8 cellular contexts compared by ENCODE assay signal in the genomic region with DNA sequence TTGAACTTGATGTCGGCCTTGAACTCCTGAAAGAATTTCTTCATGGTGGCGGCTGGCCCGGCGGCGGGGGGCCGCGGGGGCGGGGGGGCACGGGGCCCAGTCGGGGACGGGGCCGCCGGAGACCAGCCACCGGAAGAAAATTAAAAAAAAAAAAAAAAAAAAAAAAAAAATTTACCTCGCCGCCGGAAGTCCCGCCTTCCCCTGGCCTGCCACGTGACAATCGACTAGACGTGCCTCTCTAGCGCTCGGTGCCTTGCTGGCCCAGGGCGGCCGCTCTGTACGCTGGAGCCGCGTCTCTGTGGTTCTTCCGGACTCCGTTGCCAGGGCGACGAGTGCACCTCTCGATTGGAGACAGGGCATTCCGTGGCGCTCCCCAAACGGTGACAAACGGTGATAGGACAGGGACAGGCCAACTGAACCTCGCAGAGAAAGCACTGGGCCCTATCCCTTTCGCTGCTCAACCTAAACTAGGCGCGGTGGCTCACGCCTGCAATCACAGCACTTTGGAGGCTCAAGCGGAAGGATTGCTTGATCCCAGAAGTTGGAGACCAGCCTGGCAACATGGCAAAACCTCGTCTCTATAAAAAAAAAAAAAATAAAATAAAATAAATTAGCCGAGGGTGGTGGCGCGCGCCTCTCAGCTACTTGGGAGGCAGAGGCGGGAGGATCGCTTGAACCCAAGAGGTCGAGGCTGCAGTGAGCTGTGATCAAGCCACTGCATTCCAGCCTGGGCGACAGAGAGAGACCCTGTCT. TPM values are rescaled to one million over a fixed set of nuclear protein-coding genes. Genes with fewer than 3 reads are reported as not detected.
DNase-seq lines count a peak whose midpoint lies in the region; ATAC-seq and TF ChIP-seq lines count a peak whose summit lies in the region.

Gene UBXN6 (minus strand): TSS at position 141 of the 753 bp plus-strand sequence. CDS start 97 bp downstream, at position 44.

- peaks cover 12% of the 10 kb centered on the region for H3K4me1 Mint-ChIP-seq in activated T-helper 2 cell treated with anti-CD3 and anti-CD28 coated beads, Interferon-gamma antibody, Interleukin-2, Interleukin-4, amounts not matched to agents 10 μg/mL and 5 μg/mL and 100 μg/mL, durations not matched to agents 14 hours and 24 hours and 36 hours (ENCODE audit: low read depth)
- peaks cover 10 to 28% of the 10 kb centered on the region in 2 donors for H3K4me1 Mint-ChIP-seq in natural killer cell

- TF ChIP-seq CTCF in DND-41 (IDR thresholded peaks at IDR 0.05; ENCODE audit: borderline replicate concordance, extremely low read depth, low read length, poor library complexity, severe bottlenecking) (no peak), RWPE2 (IDR thresholded peaks at IDR 0.05; ENCODE audit: poor library complexity, severe bottlenecking) (no peak), natural killer cell (IDR thresholded peaks at IDR 0.05) (no peak)

- peak within 1 kb of the TSS; percentile 81 for H2AFZ ChIP-seq in DND-41 (ENCODE audit: low read depth, low read length)

- H4K20me1 ChIP-seq in DND-41 (ENCODE audit: insufficient read depth, low read length): peaks cover 41% of the 10 kb centered on the region

- H3K4me2 ChIP-seq in DND-41 (ENCODE audit: insufficient read depth, low read length): peak within 1 kb of the TSS; percentile 79

- H3K27me3 ChIP-seq in DND-41 (ENCODE audit: insufficient read depth, low read length, poor library complexity) (no peaks in the 10 kb centered on the region), RWPE2 (ENCODE audit: insufficient read depth, poor library complexity, severe bottlenecking) (no peaks in the 10 kb centered on the region)

- H3K9me3 Mint-ChIP-seq in activated T-helper 2 cell treated with anti-CD3 and anti-CD28 coated beads, Interferon-gamma antibody, Interleukin-2, Interleukin-4, amounts not matched to agents 10 μg/mL and 5 μg/mL and 100 μg/mL, durations not matched to agents 14 hours and 24 hours and 36 hours: no peaks in the 10 kb centered on the region
- H3K9me3 Mint-ChIP-seq in natural killer cell: no peaks in the 10 kb centered on the region

- H3K9ac ChIP-seq in DND-41 (ENCODE audit: low read depth, low read length): peak within 1 kb of the TSS; percentile 71

- H3K36me3 Mint-ChIP-seq in activated T-helper 2 cell treated with anti-CD3 and anti-CD28 coated beads, Interferon-gamma antibody, Interleukin-2, Interleukin-4, amounts not matched to agents 10 μg/mL and 5 μg/mL and 100 μg/mL, durations not matched to agents 14 hours and 24 hours and 36 hours (ENCODE audit: low read depth): no peaks in the 10 kb centered on the region
- no peaks in the 10 kb centered on the region for H3K36me3 Mint-ChIP-seq in natural killer cell

- intact Hi-C loops in activated T-helper 2 cell treated with anti-CD3 and anti-CD28 coated beads, Interferon-gamma antibody, Interleukin-2, Interleukin-4, amounts not matched to agents 10 μg/mL and 5 μg/mL and 100 μg/mL, durations not matched to agents 14 hours and 24 hours and 36 hours (cut with micrococcal nuclease): loop anchor here (1.0 to 10.0 kb wide), 3 partner anchors 15 to 211 kb away; partner anchors contain the start of genes CHAF1A, HDGFL2, SH3GL1 and YJU2
- intact Hi-C loops in natural killer cell (cut with micrococcal nuclease): loop anchor here (1.0 to 5.0 kb wide), 3 partner anchors 13 to 211 kb away; partner anchors contain the start of genes CHAF1A and YJU2

- peak within 1 kb of the TSS; percentile 85 for H3K27ac Mint-ChIP-seq in activated T-helper 2 cell treated with anti-CD3 and anti-CD28 coated beads, Interferon-gamma antibody, Interleukin-2, Interleukin-4, amounts not matched to agents 10 μg/mL and 5 μg/mL and 100 μg/mL, durations not matched to agents 14 hours and 24 hours and 36 hours
- peak within 1 kb of the TSS; percentile 89 to 97 for H3K27ac Mint-ChIP-seq in natural killer cell

- H3K4me3 Mint-ChIP-seq in activated T-helper 2 cell treated with anti-CD3 and anti-CD28 coated beads, Interferon-gamma antibody, Interleukin-2, Interleukin-4, amounts not matched to agents 10 μg/mL and 5 μg/mL and 100 μg/mL, durations not matched to agents 14 hours and 24 hours and 36 hours (ENCODE audit: low read depth): peak within 1 kb of the TSS; percentile 92
- H3K4me3 Mint-ChIP-seq in natural killer cell: peak within 1 kb of the TSS; percentile 94

- DNase-seq in DND-41 (peak; percentile 98), H4 (ENCODE audit: low spot score) (peak; percentile 97), LoVo (ENCODE audit: low spot score) (peak; percentile 97), RWPE2 (ENCODE audit: low spot score) (peak; percentile 98), fibroblast of peridontal ligament (ENCODE audit: extremely low read depth) (peak; percentile 97), natural killer cell (peak; percentile 95)
- peak; percentile 98 for DNase-seq in activated T-helper 2 cell treated with anti-CD3 and anti-CD28 coated beads, Interferon-gamma antibody, Interleukin-2, Interleukin-4, amounts not matched to agents 10 μg/mL and 5 μg/mL and 100 μg/mL, durations not matched to agents 14 hours and 24 hours and 36 hours (ENCODE audit: low spot score)
- DNase-seq in stimulated activated naive CD4-positive, alpha-beta T cell treated with Interleukin-2 at 50 U/mL for 16 hours (lab: John Stamatoyannopoulos, UW): peak; percentile 97

- H3K27ac ChIP-seq in DND-41 (ENCODE audit: low read length) (peak within 1 kb of the TSS; percentile 90), RWPE2 (ENCODE audit: poor library complexity, severe bottlenecking) (peak within 1 kb of the TSS; percentile 79)

- H3K4me1 ChIP-seq in DND-41 (ENCODE audit: insufficient read depth, low read length) (peaks cover 26% of the 10 kb centered on the region), RWPE2 (ENCODE audit: insufficient read depth, poor library complexity, severe bottlenecking) (peaks cover 12% of the 10 kb centered on the region)

- H3K4me3 ChIP-seq in DND-41 (ENCODE audit: low read depth in 1 of 2, low read length in 2 of 2) (peak within 1 kb of the TSS; percentile 90 to 96), RWPE2 (ENCODE audit: severe bottlenecking) (peak within 1 kb of the TSS; percentile 58)

- peaks cover 17% of the 10 kb centered on the region for H3K36me3 ChIP-seq in DND-41 (ENCODE audit: insufficient read depth, low read length)
- peaks cover 20% of the 10 kb centered on the region for H3K36me3 ChIP-seq in RWPE2 (ENCODE audit: low read depth)

- no peaks in the 10 kb centered on the region for H3K27me3 Mint-ChIP-seq in activated T-helper 2 cell treated with anti-CD3 and anti-CD28 coated beads, Interferon-gamma antibody, Interleukin-2, Interleukin-4, amounts not matched to agents 10 μg/mL and 5 μg/mL and 100 μg/mL, durations not matched to agents 14 hours and 24 hours and 36 hours (ENCODE audit: low read depth)
- H3K27me3 Mint-ChIP-seq in natural killer cell (ENCODE audit: low read depth in 2 of 2): no peaks in the 10 kb centered on the region

- ATAC-seq in DND-41 (ENCODE audit: insufficient read depth, low read depth) (peak; percentile 95), RWPE2 (ENCODE audit: low read depth) (peak; percentile 73), natural killer cell (peak; percentile 96 to 99 (median 98))

- no peaks in the 10 kb centered on the region for H3K9me3 ChIP-seq in DND-41 (ENCODE audit: insufficient read depth, low read length, severe bottlenecking)
- H3K9me3 ChIP-seq in RWPE2 (ENCODE audit: severe bottlenecking): no peaks in the 10 kb centered on the region

- H3K79me2 ChIP-seq in DND-41 (ENCODE audit: insufficient read depth, low read length): peaks cover 29% of the 10 kb centered on the region

RNA-seq across cellular contexts. Expression of gene UBXN6, which starts in this region (rescaled TPM):
- 90.1 and 114 TPM in 2 replicates for total RNA-seq in H4 (2014; rRNA removed; shearing (Covaris generic))
- total RNA-seq in activated T-helper 2 cell treated with anti-CD3 and anti-CD28 coated beads, Interferon-gamma antibody, Interleukin-2, Interleukin-4, amounts not matched to agents 10 μg/mL and 5 μg/mL and 100 μg/mL, durations not matched to agents 14 hours and 24 hours and 36 hours: 51.7 and 52.8 TPM in 2 replicates
- 10 to 100 TPM; 54.3 to 67.7 (median 63.3) TPM for total RNA-seq in natural killer cell

Comparison
In these comparisons a context has a peak if more than half of its experiments do, and no peak if none do; other contexts are left out.
1. Peak in every context shown above with its lines: DNase-seq, ATAC-seq, H3K4me3 ChIP-seq and H3K27ac ChIP-seq.